ENCODE assay signal across 8 cellular contexts in the genomic region with DNA sequence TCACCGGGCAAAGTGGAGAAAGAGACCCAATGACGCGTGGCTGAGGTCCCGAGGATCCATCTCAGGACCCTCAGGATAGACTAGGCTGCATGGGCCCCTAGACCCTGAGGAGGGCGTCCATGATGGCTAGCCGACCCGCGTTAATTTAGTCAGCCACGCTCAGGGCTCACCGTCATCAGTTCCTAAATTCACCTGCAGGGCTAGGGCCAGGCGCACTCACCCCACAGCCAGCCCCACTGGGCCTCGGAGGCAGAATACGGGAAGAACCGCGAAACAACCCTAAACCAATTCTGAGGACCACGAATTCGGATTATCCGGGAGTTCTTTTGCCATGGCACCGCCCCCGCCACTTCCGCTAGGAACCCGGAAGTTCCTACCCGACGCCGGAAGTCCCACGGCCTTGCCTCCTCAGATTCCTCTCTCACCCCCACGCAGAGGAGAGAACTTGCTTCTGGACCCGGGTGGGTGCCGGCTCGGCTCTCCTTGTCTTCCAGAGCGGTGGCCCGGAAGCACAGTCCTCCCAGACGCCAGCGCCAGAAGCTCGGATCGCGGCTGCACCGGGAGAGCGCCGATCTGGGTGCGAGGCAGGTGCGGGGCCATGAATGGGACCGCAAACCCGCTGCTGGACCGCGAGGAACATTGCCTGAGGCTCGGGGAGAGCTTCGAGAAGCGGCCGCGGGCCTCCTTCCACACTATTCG. TPM values are rescaled to one million over a fixed set of nuclear protein-coding genes. Genes with fewer than 3 reads are reported as not detected.
DNase-seq lines count a peak whose midpoint lies in the region; ATAC-seq lines count a peak whose summit lies in the region.

Gene EAF1, plus strand, starts transcription at position 417 of the 699 bp plus-strand sequence. Its CDS starts 182 bp downstream, at position 599.
Gene METTL6, minus strand, starts transcription at position 363 of the 699 bp plus-strand sequence. CDS start 1,033 bp downstream, outside the sequence.

- no peaks in the 10 kb centered on the region for H3K27me3 Mint-ChIP-seq in natural killer cell treated with Interleukin-12 subunit alpha and Interleukin-12 subunit beta and Interleukin-15 and Interleukin-18, amount 100 ng/mL, for 72 hours

- H3K9me3 Mint-ChIP-seq in natural killer cell treated with Interleukin-12 subunit alpha and Interleukin-12 subunit beta and Interleukin-15 and Interleukin-18, amount 100 ng/mL, for 72 hours, result no peaks in the 10 kb centered on the region

- H3K4me3 ChIP-seq in Jurkat, Clone E6-1 (ENCODE audit: low read length), result peak within 1 kb of the TSS; percentile 78

- peak within 1 kb of the TSS; percentile 93 for H3K4me3 Mint-ChIP-seq in natural killer cell treated with Interleukin-12 subunit alpha and Interleukin-12 subunit beta and Interleukin-15 and Interleukin-18, amount 100 ng/mL, for 72 hours

- DNase-seq in DMS 273 treated with DMSO at 0.1 percent for 48 hours (lab: John Stamatoyannopoulos, UW) (peak; percentile 31), RPMI8226 (peak; percentile 90), fibroblast of peridontal ligament (ENCODE audit: extremely low read depth) (peak; percentile 74)
- DNase-seq in Jurkat, Clone E6-1 (ENCODE audit: low read depth, low spot score), result peak; percentile 78
- DNase-seq in activated T-helper 1 cell treated with anti-CD3 and anti-CD28 coated beads, Interleukin-2, amount 50 U/mL, for 16 hours (ENCODE audit: low read depth in 1 of 2, low spot score in 1 of 2), result peak; percentile 75 to 77
- DNase-seq in natural killer cell treated with Interleukin-12 subunit alpha and Interleukin-12 subunit beta and Interleukin-15 and Interleukin-18, amount 100 ng/mL, for 72 hours (ENCODE audit: low spot score), result peak; percentile 91
- peak; percentile 90 for DNase-seq in stimulated activated naive CD8-positive, alpha-beta T cell treated with anti-CD3 and anti-CD28 coated beads, Interleukin-15, Interleukin-2, amounts not matched to agents 100 U/mL and 50 U/mL, for 24 hours

- peaks cover 37% of the 10 kb centered on the region for H3K36me3 Mint-ChIP-seq in natural killer cell treated with Interleukin-12 subunit alpha and Interleukin-12 subunit beta and Interleukin-15 and Interleukin-18, amount 100 ng/mL, for 72 hours

- H3K4me1 Mint-ChIP-seq in natural killer cell treated with Interleukin-12 subunit alpha and Interleukin-12 subunit beta and Interleukin-15 and Interleukin-18, amount 100 ng/mL, for 72 hours (ENCODE audit: low read depth in 2 of 2), result peaks cover 42 to 52% of the 10 kb centered on the region in 2 donors

- peak; percentile 92 for ATAC-seq in GM21576 (IDR thresholded peaks at IDR 0.05; ENCODE audit: unreplicated experiment)
- peak; percentile 92 to 93 for ATAC-seq in natural killer cell treated with Interleukin-12 subunit alpha and Interleukin-12 subunit beta and Interleukin-15 and Interleukin-18, amount 100 ng/mL, for 72 hours
- ATAC-seq in stimulated activated naive CD8-positive, alpha-beta T cell treated with anti-CD3 and anti-CD28 coated beads, Interleukin-15, Interleukin-2, amounts not matched to agents 100 U/mL and 50 U/mL, for 24 hours, result peak; percentile 91

- H3K27ac Mint-ChIP-seq in natural killer cell treated with Interleukin-12 subunit alpha and Interleukin-12 subunit beta and Interleukin-15 and Interleukin-18, amount 100 ng/mL, for 72 hours, result peak within 1 kb of the TSS; percentile 98 to 99

RNA-seq across cellular contexts. Expression of gene EAF1, which starts in this region (rescaled TPM):
- 20.9 TPM for polyA plus RNA-seq in Jurkat, Clone E6-1 (2012; ENCODE audit: insufficient read depth, insufficient read length)
- 10 to 100 TPM; 41.8 to 74.3 TPM for total RNA-seq in natural killer cell treated with Interleukin-12 subunit alpha and Interleukin-12 subunit beta and Interleukin-15 and Interleukin-18, amount 100 ng/mL, for 72 hours

RNA-seq across cellular contexts. Expression of gene METTL6, which starts in this region (rescaled TPM):
- 25.9 TPM for polyA plus RNA-seq in Jurkat, Clone E6-1 (2012; ENCODE audit: insufficient read depth, insufficient read length)
- total RNA-seq in natural killer cell treated with Interleukin-12 subunit alpha and Interleukin-12 subunit beta and Interleukin-15 and Interleukin-18, amount 100 ng/mL, for 72 hours, result 10 to 100 TPM; 17.6 to 22.8 TPM

Comparison
In these comparisons a context has a peak if more than half of its experiments do, and no peak if none do; other contexts are left out.
1. Peak in every context shown above with its lines: DNase-seq, ATAC-seq and H3K4me3 ChIP-seq.
2. DNase-seq: peak in every context shown above with its lines; median percentile 91 in natural killer cell treated with Interleukin-12 subunit alpha and Interleukin-12 subunit beta and Interleukin-15 and Interleukin-18, amount 100 ng/mL, for 72 hours; 90 in RPMI8226; 90 in stimulated activated naive CD8-positive, alpha-beta T cell treated with anti-CD3 and anti-CD28 coated beads, Interleukin-15, Interleukin-2, amounts not matched to agents 100 U/mL and 50 U/mL, for 24 hours; 78 in Jurkat, Clone E6-1; 76 in activated T-helper 1 cell treated with anti-CD3 and anti-CD28 coated beads, Interleukin-2, amount 50 U/mL, for 16 hours; 74 in fibroblast of peridontal ligament; 31 in DMS 273 treated with DMSO at 0.1 percent for 48 hours.